In genomic region chr12:29961231-29961630, GRCh38 we compare ENCODE assay signal across 16 cellular contexts.
A peak's percentile ranks its signal among the peaks of the same experiment; 100 is the strongest.
DNase-seq lines count a peak whose midpoint lies in the region; TF ChIP-seq lines count a peak whose summit lies in the region.
"Had no signal": no experiment of that assay in that cellular context is flagged by ENCODE, and none has a peak within 500 bp of the region (broad histone marks: within the 10 kb centered on the region; RNA-seq: fewer than 3 reads in every experiment).

No MANE protein-coding gene starts in this region.

- H3K9me2 ChIP-seq in GM23248 (ENCODE audit: insufficient read depth): no peaks in the 10 kb centered on the region

- no peak overlapping the region for H2BK15ac ChIP-seq in neuronal stem cell (ENCODE audit: low read length)

- no peak overlapping the region for H4K91ac ChIP-seq in neuronal stem cell (ENCODE audit: low read depth, low read length, poor library complexity)

- TF ChIP-seq CTCF in choroid plexus epithelial cell (conservative IDR thresholded peaks at IDR 0.05; ENCODE audit: low read depth, low read length) (no peak), coronary artery (IDR thresholded peaks at IDR 0.05) (no peak)

- H3K18ac ChIP-seq in neuronal stem cell (ENCODE audit: low read length): no peak overlapping the region

- no peaks in the 10 kb centered on the region for H3F3A ChIP-seq in GM23248 (ENCODE audit: insufficient read depth)

- peak; percentile 33 for DNase-seq in GM23248
- DNase-seq in NCI-H226: peak; percentile 42
- DNase-seq in choroid plexus epithelial cell (ENCODE audit: low read depth): peak; percentile 36
- DNase-seq in non-pigmented ciliary epithelial cell (ENCODE audit: low read depth): peak; percentile 37
- no peak for DNase-seq in neuronal stem cell (ENCODE audit: low spot score)
- DNase-seq in NK-92 (lab: John Stamatoyannopoulos, UW; ENCODE audit: unreplicated experiment): no peak
- DNase-seq in cerebellum (ENCODE audit: low spot score): no peak
- DNase-seq in coronary artery (ENCODE audit: low spot score): no peak
- DNase-seq: NCI-H1092; NCI-H2107; NCI-H446; NCI-H69; NK-92 treated with Interleukin-12 subunit alpha and Interleukin-12 subunit beta, amount 100 ng/mL, for 24 hours; SHP77 treated with DMSO at 0.1 percent for 48 hours had no signal

- H3K4me2 ChIP-seq in GM23248 (ENCODE audit: unreplicated experiment): no peak overlapping the region
- no peak overlapping the region for H3K4me2 ChIP-seq in neuronal stem cell (ENCODE audit: insufficient read depth, low read length, poor library complexity, severe bottlenecking)
- H3K4me2 ChIP-seq: KMS-11 had no signal

- in situ Hi-C loops in GM23248 (cut with MboI): no loop called here

- no peaks in the 10 kb centered on the region for H3K36me3 ChIP-seq in GM23248 (ENCODE audit: low read depth)
- no peaks in the 10 kb centered on the region for H3K36me3 ChIP-seq in neuronal stem cell (replicated peaks in 1 of 2; ENCODE audit: control insufficient read depth in 2 of 2, insufficient read depth in 2 of 2, low read length in 2 of 2)

- H2AFZ ChIP-seq in GM23248 (no peak overlapping the region), neuronal stem cell (ENCODE audit: low read length) (no peak overlapping the region)

- H3K27ac ChIP-seq in GM23248 (no peak overlapping the region), neuronal stem cell (replicated peaks; ENCODE audit: low read length) (no peak overlapping the region), coronary artery (peak overlapping the region in 1 of 2 donors; percentile 45)
- H3K27ac ChIP-seq: C4-2B, KMS-11 had no signal

- H3K79me1 ChIP-seq in neuronal stem cell (ENCODE audit: low read depth, low read length): no peaks in the 10 kb centered on the region

- H3K4me3 ChIP-seq in GM23248 (no peak overlapping the region), choroid plexus epithelial cell (ENCODE audit: low read depth, low read length) (no peak overlapping the region), neuronal stem cell (ENCODE audit: low read length in 2 of 2) (no peak overlapping the region), coronary artery (no peak overlapping the region)

- H3K9me3 ChIP-seq in GM23248 (ENCODE audit: low read depth) (no peaks in the 10 kb centered on the region), neuronal stem cell (replicated peaks in 1 of 2; ENCODE audit: control insufficient read depth in 2 of 2, insufficient read depth in 1 of 2, low read depth in 1 of 2, low read length in 2 of 2) (no peaks in the 10 kb centered on the region)

- H3K23ac ChIP-seq in neuronal stem cell (ENCODE audit: low read depth, low read length, poor library complexity): no peak overlapping the region

- no peaks in the 10 kb centered on the region for H3K79me2 ChIP-seq in GM23248 (ENCODE audit: insufficient read depth)

- no peaks in the 10 kb centered on the region for H3K4me1 ChIP-seq in GM23248 (ENCODE audit: insufficient read depth)
- H3K4me1 ChIP-seq in neuronal stem cell (ENCODE audit: control insufficient read depth in 2 of 2, insufficient read depth in 1 of 2, low read depth in 1 of 2, low read length in 2 of 2): peaks cover 0 to 9% of the 10 kb centered on the region in 2 donors

- H3K4ac ChIP-seq in neuronal stem cell (ENCODE audit: low read length): no peak overlapping the region

- no peak overlapping the region for H2BK12ac ChIP-seq in neuronal stem cell (ENCODE audit: low read length)

- no peaks in the 10 kb centered on the region for H3K27me3 ChIP-seq in GM23248 (replicated peaks; ENCODE audit: insufficient read depth)
- no peaks in the 10 kb centered on the region for H3K27me3 ChIP-seq in neuronal stem cell (ENCODE audit: control insufficient read depth in 3 of 3, insufficient read depth in 3 of 3, low read depth in 1 of 3, low read length in 3 of 3)

- no peak overlapping the region for H2BK120ac ChIP-seq in neuronal stem cell (ENCODE audit: low read depth, low read length)

- no peak overlapping the region for H2AK5ac ChIP-seq in neuronal stem cell (ENCODE audit: low read depth, low read length)

- no peak overlapping the region for H4K8ac ChIP-seq in neuronal stem cell (ENCODE audit: low read depth, low read length)

- no peak overlapping the region for H2BK5ac ChIP-seq in neuronal stem cell (ENCODE audit: low read length)

- WGBS in GM23248 (ENCODE audit: low coverage in 1 of 2, low lambda C conversion rate in 2 of 2, missing lambda C conversion rate in 2 of 2), 2 experiments: 49 to 56% methylated on average over 4 of the region's 4 CpGs
- no CpG with 5 or more reads among the region's 4 CpGs for WGBS in neuronal stem cell (ENCODE audit: extremely low coverage in 2 of 2, insufficient read length in 2 of 2, insufficient replicate concordance in 1 of 2), 2 donors

- H3K9ac ChIP-seq in GM23248: no peak overlapping the region
- no peak overlapping the region for H3K9ac ChIP-seq in neuronal stem cell (ENCODE audit: low read depth, low read length, poor library complexity)
- H3K9ac ChIP-seq: KMS-11 had no signal

- H3K14ac ChIP-seq in neuronal stem cell (ENCODE audit: low read length): no peak overlapping the region

- no peaks in the 10 kb centered on the region for H4K20me1 ChIP-seq in GM23248 (ENCODE audit: insufficient read depth)

Comparison
In these comparisons a context has a peak if more than half of its experiments do, and no peak if none do; other contexts are left out.
1. DNase-seq: peak in GM23248 (single experiment), NCI-H226 (single experiment), choroid plexus epithelial cell (single experiment) and non-pigmented ciliary epithelial cell (single experiment); none in neuronal stem cell (single experiment), NK-92 (single experiment), cerebellum (single experiment) and coronary artery (single experiment).